ENCODE assay signal across 24 cellular contexts in the genomic region with DNA sequence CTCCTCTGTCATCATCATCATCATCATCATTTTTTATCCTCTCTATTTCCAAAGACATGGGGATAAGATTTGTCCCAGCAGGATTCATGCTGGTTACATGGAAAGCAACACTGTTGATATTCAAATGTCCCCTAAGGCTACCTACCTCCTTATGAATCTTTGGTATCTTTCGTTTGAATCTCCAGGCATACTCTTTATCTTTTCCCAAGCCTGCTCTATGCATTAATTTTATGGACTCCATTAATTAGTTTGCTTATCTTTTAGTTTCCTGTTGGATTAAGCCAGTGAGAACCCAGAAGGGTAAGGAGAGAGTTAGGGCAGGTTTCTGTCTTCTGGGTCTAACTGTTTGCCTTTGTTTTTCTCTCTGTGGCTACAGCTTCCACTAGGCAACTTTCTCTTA.
A peak's percentile ranks its signal among the peaks of the same experiment; 100 is the strongest.
DNase-seq lines count a peak whose midpoint lies in the region; ATAC-seq, FAIRE-seq and TF ChIP-seq lines count a peak whose summit lies in the region.
"Had no signal": no experiment of that assay in that cellular context is flagged by ENCODE, and none has a peak within 500 bp of the region (broad histone marks: within the 10 kb centered on the region; RNA-seq: fewer than 3 reads in every experiment).

No MANE protein-coding gene starts in this region.

- no peak for TF ChIP-seq EP300 in HepG2 (IDR thresholded peaks at IDR 0.05; ENCODE audit: low read depth in 2 of 2, low read length in 2 of 2)
- no peak for TF ChIP-seq EP300 in HepG2 (CRISPR knock-in tag; IDR thresholded peaks at IDR 0.05; ENCODE audit: borderline replicate concordance)

- TF ChIP-seq CTCF in HepG2 (CRISPR knock-in tag; IDR thresholded peaks at IDR 0.05) (no peak), right lobe of liver (IDR thresholded peaks at IDR 0.05) (no peak), WTC11 (IDR thresholded peaks at IDR 0.05) (no peak), left ventricle myocardium inferior (IDR thresholded peaks at IDR 0.05; ENCODE audit: borderline replicate concordance) (no peak)

- H3K4me1 ChIP-seq in HepG2 (ENCODE audit: insufficient read depth, low read length) = no peaks in the 10 kb centered on the region
- H3K4me1 ChIP-seq in right lobe of liver = no peaks in the 10 kb centered on the region
- no peaks in the 10 kb centered on the region for H3K4me1 ChIP-seq in left ventricle myocardium inferior
- H3K4me1 ChIP-seq: BLaER1, Caco-2 had no signal

- H3K27ac Mint-ChIP-seq in WTC11 (peak overlapping the region; percentile 42), T-cell (no peak overlapping the region)
- H3K27ac Mint-ChIP-seq: B cell; CD4-positive, CD25-positive, alpha-beta regulatory T cell; CD8-positive, alpha-beta T cell had no signal

- CTCF ChIA-PET in HepG2 (lab: Yijun Ruan, JAX; ENCODE audit: low intra/inter-chr PET ratio, low total read pairs) (no interaction called here), WTC11 (lab: Charles Lee) (no interaction called here), T-cell (lab: Charles Lee) (no interaction called here)

- H3K4me1 Mint-ChIP-seq in WTC11 (peaks cover 70% of the 10 kb centered on the region), T-cell (no peaks in the 10 kb centered on the region)
- H3K4me1 Mint-ChIP-seq: B cell; CD4-positive, CD25-positive, alpha-beta regulatory T cell had no signal

- no peak for TF ChIP-seq POLR2A in HepG2 (IDR thresholded peaks at IDR 0.05; ENCODE audit: insufficient read depth in 1 of 2, low read depth in 2 of 2, low read length in 2 of 2)
- no peak for TF ChIP-seq POLR2A in right lobe of liver (IDR thresholded peaks at IDR 0.05)
- no peak for TF ChIP-seq POLR2A in GM12892 (IDR thresholded peaks at IDR 0.05; ENCODE audit: low read depth, low read length)

- no peaks in the 10 kb centered on the region for H4K20me1 ChIP-seq in HepG2 (ENCODE audit: insufficient read depth, low read length)
- H4K20me1 ChIP-seq: BLaER1 had no signal

- H3K79me2 ChIP-seq in HepG2 (ENCODE audit: insufficient read depth, low read length) = no peaks in the 10 kb centered on the region

- 0% methylated on average over 1 of the region's 1 CpG for WGBS in HepG2 (ENCODE audit: low lambda C conversion rate)
- WGBS in right lobe of liver (ENCODE audit: insufficient coverage, low coverage, low lambda C conversion rate, missing lambda C conversion rate) = 58% methylated on average over 1 of the region's 1 CpG

- H3K4me3 ChIP-seq in HepG2 (replicated peaks in 1 of 3; ENCODE audit: insufficient read depth in 1 of 3, low read depth in 2 of 3, low read length in 3 of 3) (no peak overlapping the region), right lobe of liver (no peak overlapping the region), left ventricle myocardium inferior (no peak overlapping the region)
- H3K4me3 ChIP-seq: BLaER1, GM12878, GM23248 had no signal

- H2AFZ ChIP-seq in HepG2 (ENCODE audit: low read length) = no peak overlapping the region
- H2AFZ ChIP-seq: GM23248 had no signal

- H3K9me3 ChIP-seq in HepG2 (ENCODE audit: low read length) (no peaks in the 10 kb centered on the region), right lobe of liver (no peaks in the 10 kb centered on the region), left ventricle myocardium inferior (replicated peaks) (no peaks in the 10 kb centered on the region)
- H3K9me3 ChIP-seq: BLaER1, Caco-2 had no signal

- ATAC-seq in HepG2 = no peak
- ATAC-seq in right lobe of liver = no peak
- no peak for ATAC-seq in WTC11
- ATAC-seq in T-cell (replicated peaks in 1 of 4) = no peak
- ATAC-seq: CD8-positive, alpha-beta T cell had no signal

- peaks cover 7% of the 10 kb centered on the region for H3K9me3 Mint-ChIP-seq in WTC11
- H3K9me3 Mint-ChIP-seq in T-cell = peaks cover 0 to 13% (median 0%) of the 10 kb centered on the region in 3 donors

- H3K27ac ChIP-seq in HepG2 (ENCODE audit: extremely low read length, insufficient read depth, low read length) (no peak overlapping the region), right lobe of liver (no peak overlapping the region), left ventricle myocardium inferior (replicated peaks) (no peak overlapping the region)
- H3K27ac ChIP-seq: 22Rv1, BLaER1, C4-2B, GM23248 had no signal

- intact Hi-C loops in HepG2 (cut with micrococcal nuclease; ENCODE audit: unreplicated experiment) (no loop called here), right lobe of liver (cut with DNase I) (no loop called here), left ventricle myocardium inferior (cut with micrococcal nuclease) (no loop called here)

- H3K27me3 ChIP-seq in HepG2 (ENCODE audit: control insufficient read depth in 1 of 2, insufficient read depth in 2 of 2, low read length in 2 of 2) = no peaks in the 10 kb centered on the region
- no peaks in the 10 kb centered on the region for H3K27me3 ChIP-seq in right lobe of liver
- H3K27me3 ChIP-seq in left ventricle myocardium inferior (ENCODE audit: low read depth) = no peaks in the 10 kb centered on the region
- H3K27me3 ChIP-seq: BLaER1 had no signal

- no peak overlapping the region for H3K4me2 ChIP-seq in HepG2 (ENCODE audit: low read depth, low read length)
- H3K4me2 ChIP-seq: BLaER1 had no signal

- BruUV-seq in HepG2 (replicated peaks; lab: Mats Ljungman, UMichigan) = no TSS peak

- 0 out of 2 replicates have a peak, but pooled peaks cover under 1% of the 10 kb centered on the region for H3K36me3 Mint-ChIP-seq in WTC11
- H3K36me3 Mint-ChIP-seq in T-cell = no peaks in the 10 kb centered on the region
- H3K36me3 Mint-ChIP-seq: CD4-positive, CD25-positive, alpha-beta regulatory T cell; CD8-positive, alpha-beta T cell had no signal

- no peak overlapping the region for H3K9ac ChIP-seq in HepG2 (ENCODE audit: insufficient read depth, low read depth, low read length)
- H3K9ac ChIP-seq: BLaER1, GM23248 had no signal

- no peak for TF ChIP-seq RAD21 in HepG2 (CRISPR knock-in tag; IDR thresholded peaks at IDR 0.05)

- POLR2A ChIA-PET in HepG2 (lab: Yijun Ruan, JAX) = no interaction called here
- POLR2A ChIA-PET in WTC11 (lab: Charles Lee) = no interaction called here
- POLR2A ChIA-PET in T-cell (lab: Charles Lee) = no interaction called here

- FAIRE-seq in HepG2 (lab: Jason Lieb, UNC) (no peak), GM12892 (lab: Jason Lieb, UNC) (no peak)
- FAIRE-seq: A204.1, GM12878, GM18507, H54 had no signal

- in situ Hi-C loops in HepG2 (cut with HindIII; ENCODE audit: extremely low pct_ligation_motif_present, low pct_unique_long_range_greater_than_20kb) = no loop called here

- H3K36me3 ChIP-seq in HepG2 (replicated peaks in 1 of 2; ENCODE audit: control insufficient read depth in 1 of 2, insufficient read depth in 2 of 2, low read length in 2 of 2) (no peaks in the 10 kb centered on the region), right lobe of liver (no peaks in the 10 kb centered on the region), left ventricle myocardium inferior (no peaks in the 10 kb centered on the region)
- H3K36me3 ChIP-seq: BLaER1 had no signal

- DNase-seq in HepG2 (ENCODE audit: low spot score) (no peak), right lobe of liver (no peak), SK-N-DZ (ENCODE audit: low spot score) (peak; percentile 32), WTC11 (ENCODE audit: low spot score) (no peak), left ventricle myocardium inferior (no peak), EL (no peak), GM12892 (ENCODE audit: insufficient read length) (no peak), T-cell (no peak)
- DNase-seq: Caco-2; CD4-positive, CD25-positive, alpha-beta regulatory T cell; CD8-positive, alpha-beta T cell; DMS153; DND-41; GDM1; GM23248; HCEC 1CT had no signal

- H3K4me3 Mint-ChIP-seq in WTC11 = no peak overlapping the region
- H3K4me3 Mint-ChIP-seq in T-cell = no peak overlapping the region
- H3K4me3 Mint-ChIP-seq: B cell; CD4-positive, CD25-positive, alpha-beta regulatory T cell; CD8-positive, alpha-beta T cell had no signal

- no peaks in the 10 kb centered on the region; the same call in 1 of the 2 replicates for H3K27me3 Mint-ChIP-seq in WTC11 (ENCODE audit: low read depth)
- H3K27me3 Mint-ChIP-seq in T-cell = peaks cover 2 to 4% of the 10 kb centered on the region in 2 donors
- H3K27me3 Mint-ChIP-seq: CD4-positive, CD25-positive, alpha-beta regulatory T cell had no signal

TF ChIP-seq in HepG2, 621 proteins besides CTCF, POLR2A, EP300 and RAD21 (continues in another document):
- TF ChIP-seq, protein P1, sequence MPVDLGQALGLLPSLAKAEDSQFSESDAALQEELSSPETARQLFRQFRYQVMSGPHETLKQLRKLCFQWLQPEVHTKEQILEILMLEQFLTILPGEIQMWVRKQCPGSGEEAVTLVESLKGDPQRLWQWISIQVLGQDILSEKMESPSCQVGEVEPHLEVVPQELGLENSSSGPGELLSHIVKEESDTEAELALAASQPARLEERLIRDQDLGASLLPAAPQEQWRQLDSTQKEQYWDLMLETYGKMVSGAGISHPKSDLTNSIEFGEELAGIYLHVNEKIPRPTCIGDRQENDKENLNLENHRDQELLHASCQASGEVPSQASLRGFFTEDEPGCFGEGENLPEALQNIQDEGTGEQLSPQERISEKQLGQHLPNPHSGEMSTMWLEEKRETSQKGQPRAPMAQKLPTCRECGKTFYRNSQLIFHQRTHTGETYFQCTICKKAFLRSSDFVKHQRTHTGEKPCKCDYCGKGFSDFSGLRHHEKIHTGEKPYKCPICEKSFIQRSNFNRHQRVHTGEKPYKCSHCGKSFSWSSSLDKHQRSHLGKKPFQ (CRISPR knock-in tag; IDR thresholded peaks at IDR 0.05; ENCODE audit: insufficient replicate concordance) = no peak
- TF ChIP-seq SATB2 (CRISPR knock-in tag; IDR thresholded peaks at IDR 0.05) = no peak
- no peak for TF ChIP-seq NFKBIZ (CRISPR knock-in tag; IDR thresholded peaks at IDR 0.05)
- TF ChIP-seq KDM3A (CRISPR knock-in tag; IDR thresholded peaks at IDR 0.05; ENCODE audit: low read depth) = no peak
- no peak for TF ChIP-seq POLR2G (IDR thresholded peaks at IDR 0.05; ENCODE audit: low read depth, low read length)

TF ChIP-seq in WTC11, 78 proteins besides CTCF, POLR2A, EP300 and RAD21 (continues in another document):
- no peak for TF ChIP-seq GTF2I (CRISPR knock-in tag; conservative IDR thresholded peaks at IDR 0.05)
